Comparison of ENCODE assay signal across 19 cellular contexts in genomic region chr4:8236141-8236919, GRCh38. TPM values are rescaled to one million over a fixed set of nuclear protein-coding genes. Genes with fewer than 3 reads are reported as not detected.
"Had no signal": no experiment of that assay in that cellular context is flagged by ENCODE, and none has a peak within 500 bp of the region (broad histone marks: within the 10 kb centered on the region; RNA-seq: fewer than 3 reads in every experiment).

No MANE protein-coding gene starts in this region.

- H3K27me3 Mint-ChIP-seq: dendritic cell treated with granulocyte-macrophage colony-stimulating factor and Interleukin-4, amounts not matched to agents 40 ng/mL and 50 ng/mL, for 4 days; effector memory CD8-positive, alpha-beta T cell; stimulated activated naive CD8-positive, alpha-beta T cell treated with anti-CD3 and anti-CD28 coated beads, Interleukin-15, amount 100 ng/mL, for 72 hours had no signal

- H3K4me3 Mint-ChIP-seq: dendritic cell treated with granulocyte-macrophage colony-stimulating factor and Interleukin-4, amounts not matched to agents 40 ng/mL and 50 ng/mL, for 4 days; effector memory CD8-positive, alpha-beta T cell; natural killer cell; stimulated activated naive CD8-positive, alpha-beta T cell treated with anti-CD3 and anti-CD28 coated beads, Interleukin-15, amount 100 ng/mL, for 72 hours had no signal

- H3K27me3 ChIP-seq: brain microvascular endothelial cell, sigmoid colon, testis had no signal

- H3K27ac ChIP-seq: brain microvascular endothelial cell, sigmoid colon, testis had no signal

- H3K36me3 Mint-ChIP-seq: natural killer cell had no signal

- H3K27ac Mint-ChIP-seq: activated T-helper 2 cell treated with anti-CD3 and anti-CD28 coated beads, Interferon-gamma antibody, Interleukin-2, Interleukin-4, amounts not matched to agents 10 μg/mL and 5 μg/mL and 100 μg/mL, durations not matched to agents 14 hours and 24 hours and 36 hours; dendritic cell treated with granulocyte-macrophage colony-stimulating factor and Interleukin-4, amounts not matched to agents 40 ng/mL and 50 ng/mL, for 4 days; natural killer cell had no signal

- ATAC-seq: effector memory CD8-positive, alpha-beta T cell; left cardiac atrium; natural killer cell; stimulated activated naive CD8-positive, alpha-beta T cell treated with anti-CD3 and anti-CD28 coated beads, Interleukin-15, amount 100 ng/mL, for 72 hours had no signal

- H3K4me3 ChIP-seq: lung, sigmoid colon, testis had no signal

- H3K9me3 ChIP-seq: sigmoid colon, testis had no signal

- DNase-seq: activated CD4-positive, CD25-positive, alpha-beta regulatory T cell; activated naive CD4-positive, alpha-beta T cell treated with anti-CD3 and anti-CD28 coated beads, Interleukin-2, amount 50 U/mL, for 16 hours; amygdala; brain microvascular endothelial cell; effector memory CD8-positive, alpha-beta T cell; left cardiac atrium; natural killer cell; nucleus accumbens; sigmoid colon; stimulated activated CD4-positive, alpha-beta T cell treated with anti-CD3 and anti-CD28 coated beads, Interleukin-4, amount 100 ng/mL, for 1 hour; stimulated activated CD8-positive, alpha-beta memory T cell treated with anti-CD3 and anti-CD28 coated beads, Interleukin-4, amount 100 ng/mL, for 48 hours; stimulated activated naive CD8-positive, alpha-beta T cell treated with anti-CD3 and anti-CD28 coated beads, Interleukin-15, amount 100 ng/mL, for 72 hours; testis had no signal

- H3K4me1 Mint-ChIP-seq: natural killer cell had no signal

- H3K4me1 ChIP-seq: sigmoid colon, testis had no signal

- FAIRE-seq: urothelium cell line had no signal

- H3K9me3 Mint-ChIP-seq: activated T-helper 2 cell treated with anti-CD3 and anti-CD28 coated beads, Interferon-gamma antibody, Interleukin-2, Interleukin-4, amounts not matched to agents 10 μg/mL and 5 μg/mL and 100 μg/mL, durations not matched to agents 14 hours and 24 hours and 36 hours; dendritic cell treated with granulocyte-macrophage colony-stimulating factor and Interleukin-4, amounts not matched to agents 40 ng/mL and 50 ng/mL, for 4 days; effector memory CD8-positive, alpha-beta T cell; natural killer cell; stimulated activated naive CD8-positive, alpha-beta T cell treated with anti-CD3 and anti-CD28 coated beads, Interleukin-15, amount 100 ng/mL, for 72 hours had no signal

- H3K36me3 ChIP-seq: brain microvascular endothelial cell, sigmoid colon had no signal

RNA-seq across cellular contexts. Expression of gene HTRA3, which starts 33.2 kb away (rescaled TPM):
- total RNA-seq: mononuclear cell; natural killer cell; T-helper 2 cell treated with Interferon-gamma antibody and Interleukin-4, amounts not matched to agents 100 ng/mL and 5 ng/mL, for 36 hours had no signal
